Comparison of ENCODE assay signal across 17 cellular contexts in the genomic region with DNA sequence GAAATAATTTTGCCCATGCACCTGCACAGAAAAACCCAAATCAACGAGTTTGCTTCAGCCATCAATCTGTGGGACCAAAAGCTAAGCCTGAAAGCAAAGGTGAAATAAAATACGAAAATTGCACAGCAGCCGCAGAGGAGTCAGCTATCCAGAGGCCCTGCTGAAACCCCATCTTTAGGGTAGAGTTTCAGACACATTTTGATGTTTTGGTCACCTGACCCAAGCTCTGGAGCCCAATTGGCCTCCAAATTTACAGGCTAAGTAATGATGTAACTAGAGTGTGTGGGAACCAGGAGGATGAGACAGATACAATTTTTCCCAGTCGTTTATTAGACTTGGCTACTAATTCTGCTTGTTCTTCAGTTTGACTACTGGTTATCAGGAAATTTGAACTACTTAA.
"Had no signal": no experiment of that assay in that cellular context is flagged by ENCODE, and none has a peak within 500 bp of the region (broad histone marks: within the 10 kb centered on the region; RNA-seq: fewer than 3 reads in every experiment).

No MANE protein-coding gene starts in this region.

- DNase-seq: activated CD4-positive, alpha-beta T cell treated with anti-CD3 and anti-CD28 coated beads for 48 hours; activated naive CD4-positive, alpha-beta T cell; activated naive CD8-positive, alpha-beta T cell treated with anti-CD3 and anti-CD28 coated beads, Interleukin-2, amount 50 U/mL, for 24 hours; dorsolateral prefrontal cortex; glutamatergic neuron; lower lobe of right lung; midbrain; naive B cell; right cardiac atrium; small intestine; thyroid gland; WERI-Rb-1 had no signal

- ATAC-seq: activated naive CD8-positive, alpha-beta T cell treated with anti-CD3 and anti-CD28 coated beads, Interleukin-2, amount 50 U/mL, for 24 hours; lower lobe of right lung; right cardiac atrium; stimulated activated effector memory CD8-positive, alpha-beta T cell treated with anti-CD3 and anti-CD28 coated beads, Interleukin-12 subunit alpha, Interleukin-12 subunit beta, amount 100 ng/mL, for 72 hours had no signal

- H3K9me3 ChIP-seq: ascending aorta, esophagus muscularis mucosa, lower lobe of right lung, thyroid gland, vagina had no signal

- H3K36me3 ChIP-seq: ascending aorta, esophagus muscularis mucosa, lower lobe of right lung, thyroid gland, vagina, WERI-Rb-1 had no signal

- H3K4me3 ChIP-seq: ascending aorta, dorsolateral prefrontal cortex, esophagus muscularis mucosa, lower lobe of right lung, thyroid gland, vagina had no signal

- H3K9me3 Mint-ChIP-seq: activated naive CD8-positive, alpha-beta T cell treated with anti-CD3 and anti-CD28 coated beads, Interleukin-2, amount 50 U/mL, for 24 hours; activated T-helper 1 cell treated with anti-CD3 and anti-CD28 coated beads, Interleukin-12 subunit alpha, Interleukin-12 subunit beta, Interleukin-2, Interleukin-4 antibody, amounts not matched to agents 30 ng/mL and 10 ng/mL and 1 ng/mL, durations not matched to agents 14 hours and 24 hours and 36 hours; stimulated activated effector memory CD8-positive, alpha-beta T cell treated with anti-CD3 and anti-CD28 coated beads, Interleukin-12 subunit alpha, Interleukin-12 subunit beta, amount 100 ng/mL, for 72 hours had no signal

- H3K27me3 Mint-ChIP-seq: activated naive CD8-positive, alpha-beta T cell treated with anti-CD3 and anti-CD28 coated beads, Interleukin-2, amount 50 U/mL, for 24 hours; naive B cell had no signal

- H3K4me1 Mint-ChIP-seq: activated naive CD8-positive, alpha-beta T cell treated with anti-CD3 and anti-CD28 coated beads, Interleukin-2, amount 50 U/mL, for 24 hours; naive B cell; stimulated activated effector memory CD8-positive, alpha-beta T cell treated with anti-CD3 and anti-CD28 coated beads, Interleukin-12 subunit alpha, Interleukin-12 subunit beta, amount 100 ng/mL, for 72 hours had no signal

- H3K36me3 Mint-ChIP-seq: naive B cell; stimulated activated effector memory CD8-positive, alpha-beta T cell treated with anti-CD3 and anti-CD28 coated beads, Interleukin-12 subunit alpha, Interleukin-12 subunit beta, amount 100 ng/mL, for 72 hours had no signal

- H3K27ac Mint-ChIP-seq: activated naive CD8-positive, alpha-beta T cell treated with anti-CD3 and anti-CD28 coated beads, Interleukin-2, amount 50 U/mL, for 24 hours; activated T-helper 1 cell treated with anti-CD3 and anti-CD28 coated beads, Interleukin-12 subunit alpha, Interleukin-12 subunit beta, Interleukin-2, Interleukin-4 antibody, amounts not matched to agents 30 ng/mL and 10 ng/mL and 1 ng/mL, durations not matched to agents 14 hours and 24 hours and 36 hours; naive B cell; stimulated activated effector memory CD8-positive, alpha-beta T cell treated with anti-CD3 and anti-CD28 coated beads, Interleukin-12 subunit alpha, Interleukin-12 subunit beta, amount 100 ng/mL, for 72 hours had no signal

- H3K4me1 ChIP-seq: ascending aorta, lower lobe of right lung, vagina had no signal

- H3K27me3 ChIP-seq: ascending aorta, dorsolateral prefrontal cortex, esophagus muscularis mucosa, thyroid gland, vagina had no signal

- H3K27ac ChIP-seq: ascending aorta, dorsolateral prefrontal cortex, esophagus muscularis mucosa, lower lobe of right lung, thyroid gland, vagina, WERI-Rb-1 had no signal

- H3K4me3 Mint-ChIP-seq: activated naive CD8-positive, alpha-beta T cell treated with anti-CD3 and anti-CD28 coated beads, Interleukin-2, amount 50 U/mL, for 24 hours; activated T-helper 1 cell treated with anti-CD3 and anti-CD28 coated beads, Interleukin-12 subunit alpha, Interleukin-12 subunit beta, Interleukin-2, Interleukin-4 antibody, amounts not matched to agents 30 ng/mL and 10 ng/mL and 1 ng/mL, durations not matched to agents 14 hours and 24 hours and 36 hours; naive B cell; stimulated activated effector memory CD8-positive, alpha-beta T cell treated with anti-CD3 and anti-CD28 coated beads, Interleukin-12 subunit alpha, Interleukin-12 subunit beta, amount 100 ng/mL, for 72 hours had no signal
